10 cellular contexts compared by ENCODE assay signal in genomic region chr10:75021851-75022250, GRCh38.
A peak's percentile ranks its signal among the peaks of the same experiment; 100 is the strongest.
DNase-seq lines count a peak whose midpoint lies in the region; ATAC-seq and TF ChIP-seq lines count a peak whose summit lies in the region.
"Had no signal": no experiment of that assay in that cellular context is flagged by ENCODE, and none has a peak within 500 bp of the region (broad histone marks: within the 10 kb centered on the region; RNA-seq: fewer than 3 reads in every experiment).

No MANE protein-coding gene starts in this region.

- H3K27ac ChIP-seq in 22Rv1, result peak overlapping the region; percentile 76
- H3K27ac ChIP-seq in heart right ventricle, result no peak overlapping the region
- H3K27ac ChIP-seq: HL-60, spleen had no signal

- ATAC-seq in heart right ventricle, result no peak

- peaks cover 8% of the 10 kb centered on the region for H3K9me3 Mint-ChIP-seq in glutamatergic neuron (ENCODE audit: unreplicated experiment)

- peaks cover 0 to 87% (median 28%) of the 10 kb centered on the region in 9 donors for H3K36me3 ChIP-seq in heart right ventricle

- peaks cover 52% of the 10 kb centered on the region for H3K4me1 Mint-ChIP-seq in glutamatergic neuron (ENCODE audit: low read depth, unreplicated experiment)

- H3K4me3 Mint-ChIP-seq in glutamatergic neuron (ENCODE audit: unreplicated experiment), result peak overlapping the region; percentile 72

- H3K4me1 ChIP-seq in heart right ventricle, result peaks cover 0 to 7% (median 0%) of the 10 kb centered on the region in 9 donors

- H3K27me3 Mint-ChIP-seq in glutamatergic neuron (ENCODE audit: unreplicated experiment), result peaks cover 12% of the 10 kb centered on the region

- DNase-seq in DMS53 treated with DMSO at 0.1 percent for 48 hours (lab: John Stamatoyannopoulos, UW; ENCODE audit: unreplicated experiment), result peak; percentile 71
- peak; percentile 70 for DNase-seq in NCI-H345 (lab: John Stamatoyannopoulos, UW)
- DNase-seq in glutamatergic neuron, result no peak
- DNase-seq in HPDE6-E6E7 (ENCODE audit: extremely low spot score), result no peak
- no peak for DNase-seq in heart right ventricle
- no peak for DNase-seq in A172 (ENCODE audit: low spot score)
- DNase-seq in Kasumi-1 (lab: John Stamatoyannopoulos, UW), result no peak
- DNase-seq: spleen had no signal

- TF ChIP-seq CTCF in 22Rv1 (IDR thresholded peaks at IDR 0.05), result no peak
- no peak for TF ChIP-seq CTCF in glutamatergic neuron (IDR thresholded peaks at IDR 0.05; ENCODE audit: partially characterized antibody, unreplicated experiment)
- TF ChIP-seq CTCF in heart right ventricle (IDR thresholded peaks at IDR 0.05), result no peak

- no peak overlapping the region for H3K4me3 ChIP-seq in heart right ventricle
- H3K4me3 ChIP-seq: spleen had no signal

- intact Hi-C loops in heart right ventricle (cut with DNase I), result loop anchor here in 3 of 10 donors (5.0 to 10.0 kb wide), 2 partner anchors 755 to 757 kb away; no protein-coding TSS in a partner anchor

- H3K36me3 Mint-ChIP-seq in glutamatergic neuron (ENCODE audit: unreplicated experiment), result peaks cover 6% of the 10 kb centered on the region

- H3K9me3 ChIP-seq in heart right ventricle, result no peaks in the 10 kb centered on the region
- H3K9me3 ChIP-seq: spleen had no signal

- WGBS in heart right ventricle, 2 donors, result 85 to 91% methylated on average over 7 of the region's 7 CpGs

- H3K27me3 ChIP-seq in heart right ventricle, result no peaks in the 10 kb centered on the region
- H3K27me3 ChIP-seq: spleen had no signal

- peak overlapping the region; percentile 67 for H3K27ac Mint-ChIP-seq in glutamatergic neuron (ENCODE audit: unreplicated experiment)

Comparison
In these comparisons a context has a peak if more than half of its experiments do, and no peak if none do; other contexts are left out.
1. DNase-seq: peak in DMS53 treated with DMSO at 0.1 percent for 48 hours (single experiment) and NCI-H345 (single experiment); none in glutamatergic neuron (single experiment), HPDE6-E6E7 (single experiment), heart right ventricle (0 of 2), A172 (single experiment) and Kasumi-1 (0 of 2).